Comparison of ENCODE assay signal across 1 cellular context in the genomic region with DNA sequence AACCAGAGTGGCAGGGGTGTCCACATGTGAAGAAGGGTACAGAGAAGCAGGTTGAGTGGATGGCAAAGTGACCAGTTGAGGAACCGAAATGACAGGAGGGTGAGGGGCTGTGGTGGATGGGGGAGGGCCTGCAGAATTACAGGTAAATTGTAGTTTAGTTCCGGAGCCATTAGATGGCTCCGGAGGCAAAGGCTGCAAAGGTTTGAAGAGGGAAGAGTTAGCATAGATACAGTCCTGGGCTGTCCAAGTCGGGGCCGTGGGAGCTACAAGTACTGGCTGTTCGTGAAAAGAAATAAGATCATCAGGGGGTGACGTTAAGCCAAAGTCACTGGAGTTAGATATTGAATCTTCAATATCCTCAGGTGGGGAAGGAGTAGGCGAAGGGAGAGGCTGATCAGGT.
TF ChIP-seq lines count a peak whose summit lies in the region.

No MANE protein-coding gene starts in this region.

TF ChIP-seq in HepG2, 621 proteins besides CTCF, POLR2A, EP300 and RAD21:
- peak; percentile 46; the same call in 1 of the 2 replicates for TF ChIP-seq SMC3 (IDR thresholded peaks at IDR 0.05; ENCODE audit: low read length)
- TF ChIP-seq ZNF430 (CRISPR knock-in tag; IDR thresholded peaks at IDR 0.05), result 0 out of 2 replicates have a peak, but pooled peaks have one; percentile 33
- 0 out of 2 replicates have a peak, but pooled peaks have one; percentile 12 for TF ChIP-seq SALL1 (CRISPR knock-in tag; IDR thresholded peaks at IDR 0.05)
- peak; percentile 75 for TF ChIP-seq STAG1 (CRISPR knock-in tag; IDR thresholded peaks at IDR 0.05)
